Comparison of ENCODE assay signal across 20 cellular contexts in the genomic region with DNA sequence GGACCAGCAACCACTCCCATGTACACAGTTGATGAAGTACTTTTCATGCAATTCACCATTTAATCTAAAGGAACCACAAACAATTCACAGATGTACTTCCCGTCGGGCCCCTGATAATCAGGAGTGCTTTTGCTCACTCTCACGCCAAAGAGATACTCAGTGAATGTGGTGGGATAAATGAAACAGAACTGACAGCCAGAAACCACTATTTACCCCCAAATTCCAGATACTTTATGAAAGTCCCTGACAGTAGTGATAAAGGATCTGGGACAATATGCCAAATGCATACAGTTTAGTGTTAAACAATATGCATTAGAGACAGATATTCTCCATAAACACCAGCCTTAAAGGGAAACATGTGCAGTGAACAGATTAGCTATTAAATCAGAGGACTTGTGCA.
"Had no signal": no experiment of that assay in that cellular context is flagged by ENCODE, and none has a peak within 500 bp of the region (broad histone marks: within the 10 kb centered on the region; RNA-seq: fewer than 3 reads in every experiment).

No MANE protein-coding gene starts in this region.

- ATAC-seq: activated CD8-positive, alpha-beta T cell treated with anti-CD3 and anti-CD28 coated beads, Interleukin-2, amount 10 ng/mL, durations not matched to agents 7 days and 5 days; heart right ventricle; lower lobe of right lung; naive thymus-derived CD8-positive, alpha-beta T cell; psoas muscle; right cardiac atrium had no signal

- H3K4me1 Mint-ChIP-seq: activated naive CD8-positive, alpha-beta T cell treated with anti-CD3 and anti-CD28 coated beads for 36 hours had no signal

- H3K9me3 Mint-ChIP-seq: activated naive CD8-positive, alpha-beta T cell treated with anti-CD3 and anti-CD28 coated beads for 36 hours; endodermal cell; naive thymus-derived CD8-positive, alpha-beta T cell; stimulated activated naive CD8-positive, alpha-beta T cell treated with anti-CD3 and anti-CD28 coated beads, Interleukin-15, Interleukin-2, amounts not matched to agents 100 ng/mL and 50 ng/mL, for 24 hours had no signal

- H3K9me3 ChIP-seq: esophagus squamous epithelium, heart right ventricle, lower lobe of right lung, psoas muscle, thyroid gland had no signal

- H3K4me3 ChIP-seq: coronary artery, esophagus squamous epithelium, heart right ventricle, lower lobe of right lung, psoas muscle, thyroid gland had no signal

- H3K4me1 ChIP-seq: psoas muscle, thyroid gland had no signal

- H3K4me3 Mint-ChIP-seq: activated CD8-positive, alpha-beta T cell treated with anti-CD3 and anti-CD28 coated beads, Interleukin-2, amount 10 ng/mL, durations not matched to agents 7 days and 5 days; activated naive CD8-positive, alpha-beta T cell treated with anti-CD3 and anti-CD28 coated beads for 36 hours; endodermal cell; naive thymus-derived CD8-positive, alpha-beta T cell; stimulated activated naive CD8-positive, alpha-beta T cell treated with anti-CD3 and anti-CD28 coated beads, Interleukin-15, Interleukin-2, amounts not matched to agents 100 ng/mL and 50 ng/mL, for 24 hours had no signal

- H3K27me3 Mint-ChIP-seq: activated naive CD8-positive, alpha-beta T cell treated with anti-CD3 and anti-CD28 coated beads for 36 hours; stimulated activated naive CD8-positive, alpha-beta T cell treated with anti-CD3 and anti-CD28 coated beads, Interleukin-15, Interleukin-2, amounts not matched to agents 100 ng/mL and 50 ng/mL, for 24 hours had no signal

- H3K27ac Mint-ChIP-seq: activated CD8-positive, alpha-beta T cell treated with anti-CD3 and anti-CD28 coated beads, Interleukin-2, amount 10 ng/mL, durations not matched to agents 7 days and 5 days; activated naive CD8-positive, alpha-beta T cell treated with anti-CD3 and anti-CD28 coated beads for 36 hours; endodermal cell; naive thymus-derived CD8-positive, alpha-beta T cell; stimulated activated naive CD8-positive, alpha-beta T cell treated with anti-CD3 and anti-CD28 coated beads, Interleukin-15, Interleukin-2, amounts not matched to agents 100 ng/mL and 50 ng/mL, for 24 hours had no signal

- DNase-seq: activated CD4-positive, alpha-beta T cell treated with anti-CD3 and anti-CD28 coated beads, Interleukin-2, amount 50 U/mL, for 1 hour; activated CD4-positive, CD25-positive, alpha-beta regulatory T cell treated with anti-CD3 and anti-CD28 coated beads, Interleukin-2, amount 50 U/mL, for 72 hours; activated CD8-positive, alpha-beta T cell treated with anti-CD3 and anti-CD28 coated beads, Interleukin-2, amount 10 ng/mL, durations not matched to agents 7 days and 5 days; activated naive CD8-positive, alpha-beta T cell treated with anti-CD3 and anti-CD28 coated beads for 36 hours; amniotic stem cell; cerebellar nuclear complex; endodermal cell; esophagus squamous epithelium; heart right ventricle; lower lobe of right lung; naive thymus-derived CD8-positive, alpha-beta T cell; psoas muscle; right cardiac atrium; stimulated activated CD4-positive, alpha-beta T cell treated with anti-CD3 and anti-CD28 coated beads, Interleukin-1b, Interleukin-23, amount 100 ng/mL, for 48 hours; substantia nigra; T-helper 9 cell; thyroid gland had no signal

- H3K36me3 Mint-ChIP-seq: activated naive CD8-positive, alpha-beta T cell treated with anti-CD3 and anti-CD28 coated beads for 36 hours; naive thymus-derived CD8-positive, alpha-beta T cell had no signal

- H3K27ac ChIP-seq: coronary artery, lower lobe of right lung, psoas muscle, thyroid gland, VCaP had no signal

- H3K27me3 ChIP-seq: esophagus squamous epithelium, heart right ventricle, thyroid gland had no signal
